ENCODE assay signal across 21 cellular contexts in the genomic region with DNA sequence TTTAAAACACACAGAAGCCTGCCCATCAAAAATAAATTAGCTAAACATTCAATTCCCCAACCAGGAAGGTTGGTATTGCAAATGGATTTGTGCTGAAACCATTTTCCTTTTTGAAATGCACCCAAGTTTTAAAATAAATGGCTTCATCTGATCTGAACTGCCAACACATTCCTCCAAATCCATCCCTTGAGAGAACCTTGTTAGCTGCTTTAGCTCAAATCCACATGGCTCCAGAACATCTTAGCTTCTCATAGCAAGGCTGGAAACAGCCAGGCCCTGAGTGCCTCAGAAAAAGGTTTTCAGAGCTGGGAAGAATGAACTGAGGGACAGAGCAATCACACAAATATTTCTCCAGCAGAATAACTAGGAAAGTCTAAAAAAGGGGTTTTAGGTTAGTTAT.
DNase-seq lines count a peak whose midpoint lies in the region; ATAC-seq and TF ChIP-seq lines count a peak whose summit lies in the region.
"Had no signal": no experiment of that assay in that cellular context is flagged by ENCODE, and none has a peak within 500 bp of the region (broad histone marks: within the 10 kb centered on the region; RNA-seq: fewer than 3 reads in every experiment).

No MANE protein-coding gene starts in this region.

- H3K9me3 ChIP-seq in SK-N-SH (no peaks in the 10 kb centered on the region), hepatocyte (ENCODE audit: low read depth) (no peaks in the 10 kb centered on the region)
- H3K9me3 ChIP-seq: A549 had no signal

- no peaks in the 10 kb centered on the region for H3F3A ChIP-seq in SK-N-SH (replicated peaks; ENCODE audit: insufficient read depth)

- no peaks in the 10 kb centered on the region for H3K36me3 ChIP-seq in SK-N-SH (replicated peaks in 1 of 2; ENCODE audit: control insufficient read depth in 1 of 2, insufficient read depth in 2 of 2, low read length in 1 of 2)
- H3K36me3 ChIP-seq in hepatocyte (replicated peaks; ENCODE audit: insufficient read depth, low read depth): no peaks in the 10 kb centered on the region

- no peak overlapping the region for H3K9ac ChIP-seq in SK-N-SH

- H3K27ac ChIP-seq in SK-N-SH (ENCODE audit: low read depth in 2 of 2, low read length in 1 of 2): no peak overlapping the region
- H3K27ac ChIP-seq in hepatocyte: peak overlapping the region; percentile 11
- H3K27ac ChIP-seq: 22Rv1, A549 had no signal

- H4K20me1 ChIP-seq in SK-N-SH (ENCODE audit: insufficient read depth) (no peaks in the 10 kb centered on the region), hepatocyte (ENCODE audit: insufficient read depth, poor library complexity, severe bottlenecking) (no peaks in the 10 kb centered on the region)

- no peak overlapping the region for H3K4me3 ChIP-seq in SK-N-SH (ENCODE audit: low read depth in 2 of 2, low read length in 1 of 2)
- H3K4me3 ChIP-seq in hepatocyte: no peak overlapping the region
- H3K4me3 ChIP-seq: A549, GM12878 had no signal

- H3K4me1 ChIP-seq in SK-N-SH (ENCODE audit: control insufficient read depth in 1 of 2, insufficient read depth in 2 of 2, low read depth in 1 of 2, low read length in 1 of 2) (peaks cover 0 to 25% of the 10 kb centered on the region in 2 experiments; a peak in 2 of 4 replicates), hepatocyte (ENCODE audit: insufficient read depth) (peaks cover under 1% of the 10 kb centered on the region)

- H3K79me2 ChIP-seq in SK-N-SH (ENCODE audit: insufficient read depth) (no peaks in the 10 kb centered on the region), hepatocyte (no peaks in the 10 kb centered on the region)

- no peak for TF ChIP-seq RAD21 in SK-N-SH (IDR thresholded peaks at IDR 0.05; ENCODE audit: low read length)

- H3K27me3 ChIP-seq in SK-N-SH (ENCODE audit: insufficient read depth) (no peaks in the 10 kb centered on the region), hepatocyte (no peaks in the 10 kb centered on the region)

- H2AFZ ChIP-seq in SK-N-SH (ENCODE audit: low read depth): no peak overlapping the region
- no peak overlapping the region for H2AFZ ChIP-seq in hepatocyte

- CTCF ChIA-PET in SK-N-SH (lab: Yijun Ruan, JAX): interaction anchor here (1.0 kb wide), 1 partner anchor 18 kb away, joined by 4 read pairs; no protein-coding TSS in a partner anchor

- DNase-seq in SK-N-SH (no peak), hepatocyte (ENCODE audit: low spot score) (no peak), stromal cell of bone marrow (ENCODE audit: low read depth) (peak; percentile 57), SIG-M5 (lab: John Stamatoyannopoulos, UW) (no peak), DMS 273 (lab: John Stamatoyannopoulos, UW; ENCODE audit: unreplicated experiment) (no peak)
- DNase-seq: AML-193; Calu3; CD4-positive, alpha-beta memory T cell; DMS 273 treated with DMSO at 0.1 percent for 48 hours; DND-41; EL; GOT3; H7; HFFc6 had no signal

- POLR2A ChIA-PET in SK-N-SH (lab: Yijun Ruan, JAX): no interaction called here

- ATAC-seq in SK-N-SH treated with all-trans-retinoic acid at 6 μM for 48 hours (no peak), HG03159 (IDR thresholded peaks at IDR 0.05; ENCODE audit: unreplicated experiment) (no peak)
- ATAC-seq: A549, GM12878, HCT116, HepG2 had no signal

- no peak overlapping the region for H3K4me2 ChIP-seq in SK-N-SH
- H3K4me2 ChIP-seq in hepatocyte: no peak overlapping the region
- H3K4me2 ChIP-seq: A549 had no signal

- no peaks in the 10 kb centered on the region for H3K9me2 ChIP-seq in SK-N-SH
- H3K9me2 ChIP-seq in hepatocyte (replicated peaks; ENCODE audit: insufficient read depth): no peaks in the 10 kb centered on the region

- TF ChIP-seq EP300 in SK-N-SH (IDR thresholded peaks at IDR 0.05; ENCODE audit: borderline replicate concordance in 1 of 2, low read depth in 1 of 2, low read length in 1 of 2): no peak

- no peak for TF ChIP-seq CTCF in SK-N-SH (IDR thresholded peaks at IDR 0.05)
- TF ChIP-seq CTCF in hepatocyte (IDR thresholded peaks at IDR 0.05; ENCODE audit: poor library complexity): no peak

TF ChIP-seq in SK-N-SH treated with all-trans-retinoic acid at 6 μM for 48 hours, 23 proteins besides CTCF, POLR2A, EP300 and RAD21:
- TF ChIP-seq OSR1 (CRISPR knock-in tag; IDR thresholded peaks at IDR 0.05) (no peak), RARB (CRISPR knock-in tag; IDR thresholded peaks at IDR 0.05) (no peak), ZC3H10 (CRISPR knock-in tag; IDR thresholded peaks at IDR 0.05) (no peak), ISL1 (CRISPR knock-in tag; IDR thresholded peaks at IDR 0.05) (peak; percentile 73), GLIS3 (CRISPR knock-in tag; IDR thresholded peaks at IDR 0.05) (no peak), CSDC2 (CRISPR knock-in tag; IDR thresholded peaks at IDR 0.05) (no peak), SNAI2 (CRISPR knock-in tag; IDR thresholded peaks at IDR 0.05) (no peak)

TF ChIP-seq in SK-N-SH, 30 proteins besides CTCF, POLR2A, EP300 and RAD21:
- no peak for TF ChIP-seq MAX (IDR thresholded peaks at IDR 0.05; ENCODE audit: low read depth)
- TF ChIP-seq JUND (IDR thresholded peaks at IDR 0.05): no peak
- TF ChIP-seq SMC3 (IDR thresholded peaks at IDR 0.05; ENCODE audit: low read depth, low read length): no peak
- TF ChIP-seq FOXJ3 (CRISPR knock-in tag; IDR thresholded peaks at IDR 0.05): no peak
- TF ChIP-seq TAF1 (IDR thresholded peaks at IDR 0.05; ENCODE audit: borderline replicate concordance, low read depth, low read length): no peak
- no peak for TF ChIP-seq YY1 (IDR thresholded peaks at IDR 0.05; ENCODE audit: low read depth)
- TF ChIP-seq FOXM1 (IDR thresholded peaks at IDR 0.05; ENCODE audit: low read depth): no peak
- TF ChIP-seq MEF2A (IDR thresholded peaks at IDR 0.05; ENCODE audit: borderline replicate concordance, low read depth): no peak
